12 cellular contexts compared by ENCODE assay signal in the genomic region with DNA sequence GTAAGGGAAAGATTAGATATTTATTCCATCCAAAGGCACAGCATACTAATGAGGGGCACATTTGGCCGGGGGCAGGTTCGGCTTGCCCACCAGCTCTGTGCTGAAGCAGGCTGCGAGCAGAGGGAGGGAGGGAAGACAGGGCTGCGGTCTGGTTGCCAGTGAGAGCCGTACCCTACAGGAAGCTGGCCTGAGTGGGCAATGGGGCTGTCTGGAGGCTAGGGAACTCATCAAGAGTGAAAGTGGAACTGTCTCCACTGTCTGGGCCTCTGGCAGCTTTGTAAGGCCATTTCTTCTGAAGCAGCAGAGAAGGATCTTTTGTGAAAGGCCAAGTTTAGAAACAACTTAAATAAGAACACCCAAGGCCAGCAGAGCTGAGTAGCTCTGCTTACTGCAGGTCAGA. TPM values are rescaled to one million over a fixed set of nuclear protein-coding genes. Genes with fewer than 3 reads are reported as not detected.
A peak's percentile ranks its signal among the peaks of the same experiment; 100 is the strongest.
DNase-seq lines count a peak whose midpoint lies in the region; ATAC-seq and TF ChIP-seq lines count a peak whose summit lies in the region.
"Had no signal": no experiment of that assay in that cellular context is flagged by ENCODE, and none has a peak within 500 bp of the region (broad histone marks: within the 10 kb centered on the region; RNA-seq: fewer than 3 reads in every experiment).

No MANE protein-coding gene starts in this region.

- H3K27me3 ChIP-seq in upper lobe of right lung, result no peaks in the 10 kb centered on the region
- H3K27me3 ChIP-seq: thyroid gland had no signal

- DNase-seq in Right ventricle myocardium superior, result no peak
- no peak for DNase-seq in cardiac septum (ENCODE audit: low spot score)
- peak in 30 of 56 donors; percentile 7 to 57 (median 17) for DNase-seq in amygdala (lab: John Stamatoyannopoulos, UW)
- DNase-seq in upper lobe of right lung, result no peak
- no peak for DNase-seq in NCI-H1694 treated with DMSO at 0.1 percent for 48 hours (lab: John Stamatoyannopoulos, UW)
- DNase-seq in activated CD8-positive, alpha-beta memory T cell treated with anti-CD3 and anti-CD28 coated beads, Interleukin-2, amount 50 U/mL, for 4 hours, result no peak
- no peak for DNase-seq in AG08396 (ENCODE audit: low spot score)
- DNase-seq: amniotic stem cell, NCI-H69, thyroid gland had no signal

- intact Hi-C loops in Right ventricle myocardium superior (cut with DNase I) (no loop called here), cardiac septum (cut with DNase I) (no loop called here), upper lobe of right lung (cut with DNase I) (no loop called here)

- no peaks in the 10 kb centered on the region for H3K9me3 ChIP-seq in upper lobe of right lung
- H3K9me3 ChIP-seq: thyroid gland had no signal

- ATAC-seq in Right ventricle myocardium superior (ENCODE audit: poor library complexity) (peak; percentile 51), HG03064 (IDR thresholded peaks at IDR 0.05; ENCODE audit: low read depth, unreplicated experiment) (peak; percentile 90), upper lobe of right lung (peak; percentile 84)

- H3K4me1 ChIP-seq in upper lobe of right lung, result no peaks in the 10 kb centered on the region
- H3K4me1 ChIP-seq: thyroid gland had no signal

- no peaks in the 10 kb centered on the region for H3K36me3 ChIP-seq in upper lobe of right lung
- H3K36me3 ChIP-seq: thyroid gland had no signal

- no peak for TF ChIP-seq CTCF in upper lobe of right lung (IDR thresholded peaks at IDR 0.05)

- H3K4me3 ChIP-seq in upper lobe of right lung, result no peak overlapping the region
- H3K4me3 ChIP-seq: thyroid gland had no signal

- peak overlapping the region; percentile 30 for H3K27ac ChIP-seq in upper lobe of right lung
- H3K27ac ChIP-seq: thyroid gland had no signal

RNA-seq across cellular contexts. Expression of gene SYT6, which starts 27.0 kb away (rescaled TPM):
- total RNA-seq in Right ventricle myocardium superior (not detected), cardiac septum (0.22 TPM), upper lobe of right lung (not detected)
- total RNA-seq: fibroblast of lung had no signal

Comparison
In these comparisons a context has a peak if more than half of its experiments do, and no peak if none do; other contexts are left out.
1. DNase-seq: peak in amygdala (30 of 56); none in Right ventricle myocardium superior (single experiment), cardiac septum (single experiment), upper lobe of right lung (single experiment), NCI-H1694 treated with DMSO at 0.1 percent for 48 hours (single experiment), activated CD8-positive, alpha-beta memory T cell treated with anti-CD3 and anti-CD28 coated beads, Interleukin-2, amount 50 U/mL, for 4 hours (single experiment) and AG08396 (single experiment).
2. Peak in every context shown above with its lines, with median percentiles within 50 percentile points of each other: ATAC-seq.